ENCODE assay signal across 22 cellular contexts in the genomic region with DNA sequence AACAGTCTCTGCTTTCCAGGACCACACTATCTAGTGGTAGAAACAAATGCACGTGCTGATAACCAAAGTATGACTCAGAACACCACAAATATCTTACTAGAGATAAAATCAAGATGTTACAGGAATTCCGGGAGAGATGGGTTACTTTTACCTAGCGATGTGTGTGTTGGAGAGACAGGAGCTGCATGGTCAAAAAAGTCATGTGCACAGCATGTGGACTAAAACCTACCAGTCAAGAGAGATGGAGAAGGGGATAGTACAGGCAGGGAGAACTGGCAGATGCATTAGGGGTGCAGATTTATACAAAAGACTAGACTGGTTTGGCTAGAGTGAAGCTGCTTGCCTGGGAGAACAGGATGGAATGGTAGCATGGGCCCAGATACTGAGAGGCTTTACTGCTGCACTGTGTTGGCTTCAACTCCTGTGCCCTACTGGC.
DNase-seq lines count a peak whose midpoint lies in the region; ATAC-seq lines count a peak whose summit lies in the region.
"Had no signal": no experiment of that assay in that cellular context is flagged by ENCODE, and none has a peak within 500 bp of the region (broad histone marks: within the 10 kb centered on the region; RNA-seq: fewer than 3 reads in every experiment).

No MANE protein-coding gene starts in this region.

- DNase-seq in EH (ENCODE audit: low read depth), result peak; percentile 63
- DNase-seq in LHCN-M2 (ENCODE audit: low read depth), result peak; percentile 6
- DNase-seq in amniotic epithelial cell (ENCODE audit: low read depth), result peak; percentile 75
- DNase-seq in islet precursor cell, result peak; percentile 62
- DNase-seq in NCI-H1930 (lab: John Stamatoyannopoulos, UW), result no peak
- no peak for DNase-seq in AG08395 (ENCODE audit: low spot score)
- no peak for DNase-seq in Right ventricle myocardium inferior (ENCODE audit: missing footprints)
- DNase-seq: activated CD4-positive, alpha-beta T cell treated with anti-CD3 and anti-CD28 coated beads for 36 hours; activated naive CD4-positive, alpha-beta T cell treated with anti-CD3 and anti-CD28 coated beads for 36 hours; activated T-cell treated with anti-CD3 and anti-CD28 coated beads, Interleukin-2, amount 50 U/mL, for 4 hours; amygdala; CD4-positive, alpha-beta T cell; central memory CD4-positive, alpha-beta T cell; DMS153; kidney; NCI-H1417; NCI-H510A; retina; stimulated activated CD4-positive, alpha-beta T cell treated with anti-CD3 and anti-CD28 coated beads, Interleukin-2, amount 100 ng/mL, for 48 hours; stimulated activated naive CD4-positive, alpha-beta T cell; SW 1271 had no signal

- intact Hi-C loops in Right ventricle myocardium inferior (cut with DNase I), result no loop called here

- ATAC-seq in HG03135 (IDR thresholded peaks at IDR 0.05; ENCODE audit: unreplicated experiment) (no peak), Right ventricle myocardium inferior (no peak)

Comparison
In these comparisons a context has a peak if more than half of its experiments do, and no peak if none do; other contexts are left out.
1. DNase-seq: peak in EH (single experiment), LHCN-M2 (single experiment), amniotic epithelial cell (single experiment) and islet precursor cell (single experiment); none in NCI-H1930 (0 of 2), AG08395 (single experiment) and Right ventricle myocardium inferior (single experiment).